Comparison of ENCODE assay signal across 23 cellular contexts in the genomic region with DNA sequence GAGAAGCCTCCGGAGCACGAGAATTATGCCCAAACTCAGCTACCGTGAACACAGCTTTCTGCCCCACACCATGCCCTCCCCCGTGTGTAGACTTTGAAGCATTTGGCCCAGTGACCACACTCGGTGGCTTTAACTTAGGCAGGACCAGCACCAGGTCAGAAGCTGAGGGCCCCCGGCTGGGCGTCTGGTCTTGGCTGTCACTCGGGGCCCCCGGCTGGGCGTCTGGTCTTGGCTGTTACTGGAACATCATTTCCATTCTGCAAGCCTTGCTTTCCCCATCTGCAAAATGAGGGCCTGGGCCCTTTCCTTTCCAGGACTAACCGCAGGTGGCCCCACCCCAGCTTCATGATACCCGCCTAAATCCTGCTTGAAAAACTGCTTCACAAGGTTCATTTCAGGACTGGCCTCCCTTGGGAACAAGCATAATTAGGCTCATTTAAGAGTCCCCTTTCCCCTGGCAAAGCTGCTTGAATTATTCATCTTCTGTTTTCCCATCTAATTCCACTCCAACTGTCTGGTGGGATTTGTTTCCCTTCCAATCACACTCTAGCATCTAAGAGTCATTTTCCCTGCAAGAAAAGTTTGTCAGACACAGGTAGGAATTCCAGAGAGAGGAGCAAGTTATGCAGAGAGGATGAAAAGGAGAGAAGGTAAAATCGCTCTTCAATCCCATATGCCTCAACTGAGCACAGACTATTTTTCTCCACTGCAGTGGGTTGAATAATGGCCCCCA.
DNase-seq lines count a peak whose midpoint lies in the region; ATAC-seq and TF ChIP-seq lines count a peak whose summit lies in the region.
"Had no signal": no experiment of that assay in that cellular context is flagged by ENCODE, and none has a peak within 500 bp of the region (broad histone marks: within the 10 kb centered on the region; RNA-seq: fewer than 3 reads in every experiment).

No MANE protein-coding gene starts in this region.

- no peaks in the 10 kb centered on the region for H3K9me3 Mint-ChIP-seq in WTC11
- H3K9me3 Mint-ChIP-seq: H9, HFFc6 had no signal

- no peaks in the 10 kb centered on the region for H3K36me3 Mint-ChIP-seq in WTC11
- H3K36me3 Mint-ChIP-seq: CD4-positive, CD25-positive, alpha-beta regulatory T cell had no signal

- TF ChIP-seq POLR2A in breast epithelium (IDR thresholded peaks at IDR 0.05), result no peak

- H3K27me3 Mint-ChIP-seq in WTC11 (ENCODE audit: low read depth), result no peaks in the 10 kb centered on the region

- H3K36me3 ChIP-seq in left ventricle myocardium inferior, result no peaks in the 10 kb centered on the region
- no peaks in the 10 kb centered on the region for H3K36me3 ChIP-seq in breast epithelium
- H3K36me3 ChIP-seq in ascending aorta, result no peaks in the 10 kb centered on the region

- H3K4me1 ChIP-seq in left ventricle myocardium inferior (no peaks in the 10 kb centered on the region), breast epithelium (no peaks in the 10 kb centered on the region), ascending aorta (no peaks in the 10 kb centered on the region)
- H3K4me1 ChIP-seq: A549 had no signal

- H3K4me3 Mint-ChIP-seq in WTC11, result no peak overlapping the region
- H3K4me3 Mint-ChIP-seq: B cell; CD4-positive, CD25-positive, alpha-beta regulatory T cell; H9; HFFc6 had no signal

- H3K4me3 ChIP-seq in left ventricle myocardium inferior, result no peak overlapping the region
- H3K4me3 ChIP-seq in breast epithelium, result no peak overlapping the region
- H3K4me3 ChIP-seq in ascending aorta, result no peak overlapping the region
- H3K4me3 ChIP-seq: A549, GM23248 had no signal

- TF ChIP-seq CTCF in left ventricle myocardium inferior (IDR thresholded peaks at IDR 0.05; ENCODE audit: borderline replicate concordance), result no peak
- TF ChIP-seq CTCF in WTC11 (IDR thresholded peaks at IDR 0.05), result no peak
- no peak for TF ChIP-seq CTCF in breast epithelium (IDR thresholded peaks at IDR 0.05)
- TF ChIP-seq CTCF in ascending aorta (IDR thresholded peaks at IDR 0.05), result no peak

- no peaks in the 10 kb centered on the region for H3K4me1 Mint-ChIP-seq in WTC11
- H3K4me1 Mint-ChIP-seq: B cell; CD4-positive, CD25-positive, alpha-beta regulatory T cell had no signal

- H3K27ac ChIP-seq in left ventricle myocardium inferior (replicated peaks) (no peak overlapping the region), breast epithelium (no peak overlapping the region), ascending aorta (no peak overlapping the region)
- H3K27ac ChIP-seq: A549, GM23248 had no signal

- DNase-seq in Right ventricle myocardium inferior (ENCODE audit: missing footprints), result peak; percentile 53
- no peak for DNase-seq in left ventricle myocardium inferior
- DNase-seq in NCI-H2171 (lab: John Stamatoyannopoulos, UW), result peak; percentile 40
- no peak for DNase-seq in WTC11 (ENCODE audit: low spot score)
- DNase-seq in posterior vena cava (ENCODE audit: low spot score), result peak; percentile 69
- DNase-seq in breast epithelium (ENCODE audit: low spot score in 2 of 2), result no peak
- no peak for DNase-seq in ascending aorta (ENCODE audit: low spot score in 2 of 2)
- no peak for DNase-seq in left ventricle myocardium superior
- DNase-seq: CD4-positive, CD25-positive, alpha-beta regulatory T cell; DMS153; GM23248; H9; HFFc6; KBM-7; NCI-H1092; NCI-H146; NCI-H2081; NCI-H345; NCI-H748 treated with DMSO at 0.1 percent for 48 hours had no signal

- ATAC-seq in Right ventricle myocardium inferior (no peak), WTC11 (no peak), left ventricle myocardium superior (no peak)
- ATAC-seq: A549, Panc1, SK-N-SH treated with all-trans-retinoic acid at 6 μM for 48 hours had no signal

- CTCF ChIA-PET in WTC11 (lab: Charles Lee), result interaction anchor here (1.6 kb wide), 1 partner anchor 198 kb away, joined by 5 read pairs; no protein-coding TSS in a partner anchor

- H3K27ac Mint-ChIP-seq in WTC11, result peak overlapping the region; percentile 34; the same call in 1 of the 2 replicates
- H3K27ac Mint-ChIP-seq: B cell; CD4-positive, CD25-positive, alpha-beta regulatory T cell; H9; HFFc6 had no signal

- H3K9me3 ChIP-seq in left ventricle myocardium inferior (replicated peaks) (no peaks in the 10 kb centered on the region), breast epithelium (no peaks in the 10 kb centered on the region), ascending aorta (no peaks in the 10 kb centered on the region)
- H3K9me3 ChIP-seq: A549 had no signal

- intact Hi-C loops in Right ventricle myocardium inferior (cut with DNase I) (no loop called here), left ventricle myocardium inferior (cut with micrococcal nuclease) (no loop called here), posterior vena cava (cut with DNase I) (no loop called here), breast epithelium (cut with DNase I; ENCODE audit: low total_unique reads) (no loop called here), ascending aorta (cut with DNase I) (no loop called here), left ventricle myocardium superior (cut with micrococcal nuclease) (no loop called here)

- H3K27me3 ChIP-seq in left ventricle myocardium inferior (ENCODE audit: low read depth) (peaks cover 61% of the 10 kb centered on the region), breast epithelium (peaks cover 0 to 10% of the 10 kb centered on the region in 2 donors), ascending aorta (no peaks in the 10 kb centered on the region)

- POLR2A ChIA-PET in WTC11 (lab: Charles Lee), result no interaction called here

TF ChIP-seq in WTC11, 78 proteins besides CTCF, POLR2A, EP300 and RAD21:
- TF ChIP-seq TEAD4 (CRISPR knock-in tag; IDR thresholded peaks at IDR 0.05), result no peak
- TF ChIP-seq, protein P1, sequence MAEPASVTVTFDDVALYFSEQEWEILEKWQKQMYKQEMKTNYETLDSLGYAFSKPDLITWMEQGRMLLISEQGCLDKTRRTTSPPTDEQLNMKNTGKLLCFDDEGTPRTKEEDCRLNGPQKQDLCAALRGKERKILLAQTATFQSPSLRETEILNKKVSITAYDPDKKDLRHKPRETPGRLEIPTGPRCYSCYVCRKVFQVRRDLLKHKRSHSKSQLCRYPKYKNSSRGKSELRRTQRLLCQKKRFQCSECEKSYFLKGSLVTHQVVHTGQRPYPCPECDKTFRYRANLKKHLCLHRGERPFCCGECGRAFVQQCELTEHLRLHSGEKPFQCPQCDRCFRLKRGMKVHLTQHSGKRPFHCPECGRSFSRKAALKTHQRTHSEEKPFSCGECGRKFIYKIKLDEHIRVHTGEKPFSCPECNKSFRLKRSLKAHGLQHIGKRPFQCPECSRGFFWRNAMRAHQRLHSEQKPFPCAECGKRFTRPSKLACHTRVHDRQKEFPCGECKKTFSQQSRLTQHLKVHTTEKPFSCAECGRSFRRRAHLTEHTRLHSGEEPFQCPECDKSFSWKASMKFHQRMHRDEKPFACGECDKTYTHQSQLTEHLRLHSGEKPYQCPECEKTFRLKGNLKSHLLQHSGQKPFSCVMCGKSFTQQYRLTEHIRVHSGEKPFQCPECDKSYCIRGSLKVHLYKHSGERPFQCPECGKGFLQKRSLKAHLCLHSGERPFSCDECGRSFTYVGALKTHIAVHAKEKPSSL (CRISPR knock-in tag; conservative IDR thresholded peaks at IDR 0.05), result no peak
- TF ChIP-seq TCF7 (CRISPR knock-in tag; IDR thresholded peaks at IDR 0.05; ENCODE audit: low read depth), result no peak
- TF ChIP-seq IRF1 (CRISPR knock-in tag; IDR thresholded peaks at IDR 0.05), result no peak
- TF ChIP-seq OVOL2 (CRISPR knock-in tag; IDR thresholded peaks at IDR 0.05; ENCODE audit: borderline replicate concordance), result no peak
- no peak for TF ChIP-seq ELF4 (CRISPR knock-in tag; IDR thresholded peaks at IDR 0.05; ENCODE audit: low read depth)
- no peak for TF ChIP-seq ATF3 (CRISPR knock-in tag; conservative IDR thresholded peaks at IDR 0.05)
- TF ChIP-seq, protein P2, sequence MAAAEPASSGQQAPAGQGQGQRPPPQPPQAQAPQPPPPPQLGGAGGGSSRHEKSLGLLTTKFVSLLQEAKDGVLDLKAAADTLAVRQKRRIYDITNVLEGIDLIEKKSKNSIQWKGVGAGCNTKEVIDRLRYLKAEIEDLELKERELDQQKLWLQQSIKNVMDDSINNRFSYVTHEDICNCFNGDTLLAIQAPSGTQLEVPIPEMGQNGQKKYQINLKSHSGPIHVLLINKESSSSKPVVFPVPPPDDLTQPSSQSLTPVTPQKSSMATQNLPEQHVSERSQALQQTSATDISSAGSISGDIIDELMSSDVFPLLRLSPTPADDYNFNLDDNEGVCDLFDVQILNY (CRISPR knock-in tag; IDR thresholded peaks at IDR 0.05), result no peak
- TF ChIP-seq, protein P3, sequence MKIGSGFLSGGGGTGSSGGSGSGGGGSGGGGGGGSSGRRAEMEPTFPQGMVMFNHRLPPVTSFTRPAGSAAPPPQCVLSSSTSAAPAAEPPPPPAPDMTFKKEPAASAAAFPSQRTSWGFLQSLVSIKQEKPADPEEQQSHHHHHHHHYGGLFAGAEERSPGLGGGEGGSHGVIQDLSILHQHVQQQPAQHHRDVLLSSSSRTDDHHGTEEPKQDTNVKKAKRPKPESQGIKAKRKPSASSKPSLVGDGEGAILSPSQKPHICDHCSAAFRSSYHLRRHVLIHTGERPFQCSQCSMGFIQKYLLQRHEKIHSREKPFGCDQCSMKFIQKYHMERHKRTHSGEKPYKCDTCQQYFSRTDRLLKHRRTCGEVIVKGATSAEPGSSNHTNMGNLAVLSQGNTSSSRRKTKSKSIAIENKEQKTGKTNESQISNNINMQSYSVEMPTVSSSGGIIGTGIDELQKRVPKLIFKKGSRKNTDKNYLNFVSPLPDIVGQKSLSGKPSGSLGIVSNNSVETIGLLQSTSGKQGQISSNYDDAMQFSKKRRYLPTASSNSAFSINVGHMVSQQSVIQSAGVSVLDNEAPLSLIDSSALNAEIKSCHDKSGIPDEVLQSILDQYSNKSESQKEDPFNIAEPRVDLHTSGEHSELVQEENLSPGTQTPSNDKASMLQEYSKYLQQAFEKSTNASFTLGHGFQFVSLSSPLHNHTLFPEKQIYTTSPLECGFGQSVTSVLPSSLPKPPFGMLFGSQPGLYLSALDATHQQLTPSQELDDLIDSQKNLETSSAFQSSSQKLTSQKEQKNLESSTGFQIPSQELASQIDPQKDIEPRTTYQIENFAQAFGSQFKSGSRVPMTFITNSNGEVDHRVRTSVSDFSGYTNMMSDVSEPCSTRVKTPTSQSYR (CRISPR knock-in tag; IDR thresholded peaks at IDR 0.05), result no peak
TF ChIP-seq in WTC11: peak in this region for 0.

Comparison
In these comparisons a context has a peak if more than half of its experiments do, and no peak if none do; other contexts are left out.
1. DNase-seq: peak in Right ventricle myocardium inferior (single experiment), NCI-H2171 (single experiment) and posterior vena cava (single experiment); none in left ventricle myocardium inferior (single experiment), WTC11 (single experiment), breast epithelium (0 of 2), ascending aorta (0 of 2) and left ventricle myocardium superior (single experiment).